ENCODE assay signal across 9 cellular contexts in the genomic region with DNA sequence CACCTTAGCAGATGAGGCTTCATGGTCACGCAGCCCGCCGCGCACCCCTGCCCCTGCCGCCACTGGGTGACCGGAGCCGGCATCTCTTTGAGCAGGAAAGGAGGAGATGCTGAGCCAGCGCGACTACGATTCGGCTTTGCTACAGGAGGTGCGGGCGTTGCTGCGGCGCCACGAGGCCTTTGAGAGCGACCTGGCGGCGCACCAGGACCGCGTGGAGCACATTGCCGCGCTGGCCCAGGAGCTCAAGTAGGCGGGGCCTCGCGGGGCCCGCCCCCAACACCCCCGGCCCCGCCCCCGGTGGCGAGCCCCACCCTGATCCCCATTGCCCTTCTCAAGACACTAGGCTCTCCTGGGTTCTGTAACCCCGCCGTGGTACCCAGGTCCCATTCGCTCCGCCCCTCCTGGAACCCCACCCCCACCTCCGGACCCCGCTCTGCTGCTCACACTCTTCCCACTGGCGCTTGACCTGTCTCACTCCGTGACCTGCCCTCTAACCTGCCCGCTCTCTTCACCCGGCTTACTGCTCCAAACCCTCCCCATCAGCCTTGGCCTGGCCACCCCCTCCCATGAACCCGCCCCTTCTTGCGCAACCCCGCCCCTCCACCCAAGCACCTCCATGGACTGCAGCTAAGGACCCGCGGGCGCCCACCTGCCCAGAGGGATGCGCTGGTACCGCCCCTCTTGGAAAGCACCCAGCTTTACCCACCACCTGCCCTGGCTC. TPM values are rescaled to one million over a fixed set of nuclear protein-coding genes. Genes with fewer than 3 reads are reported as not detected.
DNase-seq lines count a peak whose midpoint lies in the region; FAIRE-seq and TF ChIP-seq lines count a peak whose summit lies in the region.
"Had no signal": no experiment of that assay in that cellular context is flagged by ENCODE, and none has a peak within 500 bp of the region (broad histone marks: within the 10 kb centered on the region; RNA-seq: fewer than 3 reads in every experiment).

No MANE protein-coding gene starts in this region.

- DNase-seq in activated T-cell treated with anti-CD3 and anti-CD28 coated beads for 4 hours (peak; percentile 29), left ventricle myocardium inferior (peak; percentile 27), D721Med (ENCODE audit: insufficient read length, low spot score) (no peak), SKM-1 treated with dmso at 0.1 percent for 144 hours (lab: John Stamatoyannopoulos, UW; ENCODE audit: unreplicated experiment) (no peak), tibial artery (no peak)
- peak; percentile 22 for DNase-seq in stimulated activated CD8-positive, alpha-beta memory T cell treated with anti-CD3 and anti-CD28 coated beads, Interleukin-4, amount 100 ng/mL, for 24 hours (ENCODE audit: low read depth)

- H3K27me3 ChIP-seq in left ventricle myocardium inferior (ENCODE audit: low read depth): peaks cover 46% of the 10 kb centered on the region
- H3K27me3 ChIP-seq in tibial artery: peaks cover 0 to 24% of the 10 kb centered on the region in 2 donors

- H3K36me3 ChIP-seq in left ventricle myocardium inferior (no peaks in the 10 kb centered on the region), tibial artery (peaks cover 0 to 20% (median 0%) of the 10 kb centered on the region in 3 donors)

- H3K4me3 ChIP-seq in left ventricle myocardium inferior (peak overlapping the region; percentile 43), tibial artery (peak overlapping the region in 1 of 2 donors; percentile 12)

- FAIRE-seq in D721Med (lab: Jason Lieb, UNC): no peak

- H3K9me3 ChIP-seq in left ventricle myocardium inferior (replicated peaks) (no peaks in the 10 kb centered on the region), tibial artery (no peaks in the 10 kb centered on the region)

- intact Hi-C loops in left ventricle myocardium inferior (cut with micrococcal nuclease): no loop called here
- intact Hi-C loops in tibial artery (cut with DNase I; ENCODE audit: low total_unique reads): no loop called here

- no peak for TF ChIP-seq RAD21 in Ishikawa (IDR thresholded peaks at IDR 0.05; ENCODE audit: low read depth)

- H3K4me1 ChIP-seq in left ventricle myocardium inferior (peaks cover 10% of the 10 kb centered on the region), tibial artery (peaks cover 0 to 13% (median 11%) of the 10 kb centered on the region in 4 donors)

- TF ChIP-seq CTCF in left ventricle myocardium inferior (IDR thresholded peaks at IDR 0.05; ENCODE audit: borderline replicate concordance) (no peak), D721Med (IDR thresholded peaks at IDR 0.05; ENCODE audit: insufficient read depth, missing control alignments) (no peak), tibial artery (IDR thresholded peaks at IDR 0.05) (no peak)

- H3K27ac ChIP-seq in left ventricle myocardium inferior (replicated peaks): no peak overlapping the region
- no peak overlapping the region for H3K27ac ChIP-seq in tibial artery

- TF ChIP-seq EP300 in Ishikawa (IDR thresholded peaks at IDR 0.05; ENCODE audit: borderline replicate concordance): no peak

TF ChIP-seq in Ishikawa, 13 proteins besides CTCF, POLR2A, EP300 and RAD21:
- TF ChIP-seq YY1 (IDR thresholded peaks at IDR 0.05; ENCODE audit: low read depth): no peak
- TF ChIP-seq CEBPB (IDR thresholded peaks at IDR 0.05): peak; percentile 74
- TF ChIP-seq, protein P1, sequence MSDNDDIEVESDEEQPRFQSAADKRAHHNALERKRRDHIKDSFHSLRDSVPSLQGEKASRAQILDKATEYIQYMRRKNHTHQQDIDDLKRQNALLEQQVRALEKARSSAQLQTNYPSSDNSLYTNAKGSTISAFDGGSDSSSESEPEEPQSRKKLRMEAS (IDR thresholded peaks at IDR 0.05): 0 out of 2 replicates have a peak, but pooled peaks have one; percentile 32

RNA-seq across cellular contexts. Expression of a gene that starts 9.1 kb away (rescaled TPM):
- 48.6 TPM for total RNA-seq in left ventricle myocardium inferior

RNA-seq across cellular contexts. Expression of a gene that starts 12.6 kb away (rescaled TPM):
- not detected for total RNA-seq in left ventricle myocardium inferior
- total RNA-seq: NCI-H460, urinary bladder had no signal

RNA-seq across cellular contexts. Expression of a gene that starts 13.5 kb away (rescaled TPM):
- 5.2 TPM for total RNA-seq in left ventricle myocardium inferior

RNA-seq across cellular contexts. Expression of a gene that starts 33.6 kb away (rescaled TPM):
- 0.41 TPM for total RNA-seq in left ventricle myocardium inferior
- total RNA-seq: urinary bladder had no signal

RNA-seq across cellular contexts. Expression of a gene that starts 33.7 kb away (rescaled TPM):
- total RNA-seq in left ventricle myocardium inferior: 25.3 TPM

Comparison
In these comparisons a context has a peak if more than half of its experiments do, and no peak if none do; other contexts are left out.
1. DNase-seq: peak in activated T-cell treated with anti-CD3 and anti-CD28 coated beads for 4 hours (single experiment), left ventricle myocardium inferior (single experiment) and stimulated activated CD8-positive, alpha-beta memory T cell treated with anti-CD3 and anti-CD28 coated beads, Interleukin-4, amount 100 ng/mL, for 24 hours (single experiment); none in D721Med (single experiment), SKM-1 treated with dmso at 0.1 percent for 144 hours (single experiment) and tibial artery (0 of 2).